Comparison of ENCODE assay signal across 8 cellular contexts in genomic region chr16:56600398-56600999, GRCh38. TPM values are rescaled to one million over a fixed set of nuclear protein-coding genes. Genes with fewer than 3 reads are reported as not detected.
DNase-seq lines count a peak whose midpoint lies in the region; ATAC-seq, FAIRE-seq and TF ChIP-seq lines count a peak whose summit lies in the region.

No MANE protein-coding gene starts in this region.

- peaks cover 2% of the 10 kb centered on the region for H3K27me3 ChIP-seq in adipocyte (replicated peaks; ENCODE audit: control insufficient read depth, insufficient read depth, low read length)
- peaks cover 4% of the 10 kb centered on the region for H3K27me3 ChIP-seq in hepatocyte

- TF ChIP-seq RAD21 in A549 (conservative IDR thresholded peaks at IDR 0.05 in 1 of 2, IDR thresholded peaks at IDR 0.05 in 1 of 2), result peak; percentile 68 to 69

- TF ChIP-seq EP300 in A549 (IDR thresholded peaks at IDR 0.05), result no peak

- peak overlapping the region; percentile 45 for H3K4me2 ChIP-seq in A549
- no peak overlapping the region for H3K4me2 ChIP-seq in hepatocyte

- CTCF ChIA-PET in A549 (lab: Yijun Ruan, JAX), result interaction anchor here (0.6 to 19.7 kb wide), 44 partner anchors 9 to 376 kb away, joined by 3 to 340 read pairs (median 4); partner anchors contain the start of genes MT1A, MT1B, MT1F and MT1X

- H3K9me3 ChIP-seq in A549 (no peaks in the 10 kb centered on the region), adipocyte (ENCODE audit: control insufficient read depth, low read length) (peaks cover 6% of the 10 kb centered on the region), hepatocyte (ENCODE audit: low read depth) (no peaks in the 10 kb centered on the region)

- H3K4me3 ChIP-seq in A549 (no peak overlapping the region), adipocyte (ENCODE audit: low read length) (no peak overlapping the region), hepatocyte (no peak overlapping the region)

- no peaks in the 10 kb centered on the region for H3K9me2 ChIP-seq in hepatocyte (replicated peaks; ENCODE audit: insufficient read depth)

- peak; percentile 69 to 87 for DNase-seq in A549 (ENCODE audit: low read depth in 1 of 2, low spot score in 1 of 2)
- DNase-seq in EH (ENCODE audit: low read depth), result peak; percentile 74
- peak; percentile 2 to 4 for DNase-seq in NCI-H2081 (lab: John Stamatoyannopoulos, UW)
- peak; percentile 83 for DNase-seq in adipocyte (ENCODE audit: low read depth)
- DNase-seq in hepatocyte (ENCODE audit: low spot score), result peak; percentile 39
- DNase-seq in stimulated activated naive CD4-positive, alpha-beta T cell treated with Interleukin-2 at 50 U/mL for 16 hours (lab: John Stamatoyannopoulos, UW), result peak; percentile 18

- H2AFZ ChIP-seq in hepatocyte, result no peak overlapping the region

- H3K36me3 ChIP-seq in adipocyte (ENCODE audit: control insufficient read depth, insufficient read depth, low read length, severe bottlenecking) (no peaks in the 10 kb centered on the region), hepatocyte (replicated peaks; ENCODE audit: insufficient read depth, low read depth) (no peaks in the 10 kb centered on the region)

- FAIRE-seq in A549 (lab: Jason Lieb, UNC), result peak; percentile 54

- no peaks in the 10 kb centered on the region for H3K79me2 ChIP-seq in hepatocyte

- peak overlapping the region; percentile 34 to 61; a peak in 4 of 6 replicates for H3K27ac ChIP-seq in A549
- no peak overlapping the region for H3K27ac ChIP-seq in hepatocyte

- no peak overlapping the region for H3K9ac ChIP-seq in adipocyte (ENCODE audit: low read length)

- TF ChIP-seq CTCF in A549 (IDR thresholded peaks at IDR 0.05), result peak; percentile 74
- TF ChIP-seq CTCF in hepatocyte (IDR thresholded peaks at IDR 0.05; ENCODE audit: poor library complexity), result peak; percentile 51

- H4K20me1 ChIP-seq in hepatocyte (ENCODE audit: insufficient read depth, poor library complexity, severe bottlenecking), result no peaks in the 10 kb centered on the region

- 12% methylated on average over 8 of the region's 8 CpGs for WGBS in A549 (ENCODE audit: missing lambda C conversion rate)
- 46% methylated on average over 8 of the region's 8 CpGs for WGBS in hepatocyte (ENCODE audit: low lambda C conversion rate, missing lambda C conversion rate)

- H3K4me1 ChIP-seq in A549, result peaks cover 12% of the 10 kb centered on the region
- peaks cover under 1% of the 10 kb centered on the region for H3K4me1 ChIP-seq in adipocyte (ENCODE audit: control insufficient read depth, insufficient read depth, low read length)
- no peaks in the 10 kb centered on the region for H3K4me1 ChIP-seq in hepatocyte (ENCODE audit: insufficient read depth)

- peak; percentile 84 to 87 for ATAC-seq in A549
- ATAC-seq in GM18520 (IDR thresholded peaks at IDR 0.05; ENCODE audit: unreplicated experiment), result no peak
- ATAC-seq in HG02798 (IDR thresholded peaks at IDR 0.05; ENCODE audit: poor library complexity, unreplicated experiment), result no peak

- POLR2A ChIA-PET in A549 (lab: Yijun Ruan, JAX), result interaction anchor here (0.6 to 1.0 kb wide), 3 partner anchors 81 to 329 kb away, joined by 3 read pairs; partner anchors contain the start of gene MT1X

- TF ChIP-seq POLR2A in A549 (IDR thresholded peaks at IDR 0.05; ENCODE audit: low read length), result no peak

TF ChIP-seq in A549, 52 proteins besides CTCF, POLR2A, EP300 and RAD21:
- no peak for TF ChIP-seq RNF2 (IDR thresholded peaks at IDR 0.05; ENCODE audit: borderline replicate concordance, low read depth)
- no peak for TF ChIP-seq USF2 (IDR thresholded peaks at IDR 0.05)
- no peak for TF ChIP-seq ZFP36 (IDR thresholded peaks at IDR 0.05; ENCODE audit: borderline replicate concordance, partially characterized antibody)
- no peak for TF ChIP-seq JUN (IDR thresholded peaks at IDR 0.05)
- TF ChIP-seq SMC3 (IDR thresholded peaks at IDR 0.05), result peak; percentile 80
- no peak for TF ChIP-seq HEYL (CRISPR knock-in tag; IDR thresholded peaks at IDR 0.05)

RNA-seq across cellular contexts. Expression of gene MT2A, which starts 7.9 kb away (rescaled TPM):
- polyA plus RNA-seq in A549 (2011; rRNA removed) (39.1 and 69.4 TPM in 2 replicates), A549 (2017; fragmentation: RNase III; extraction: RNeasy Plus Mini Kit Qiagen cat#74134 plus additional on column Dnase treatment) (228 to 316 TPM (median 305 TPM) in 3 replicates), hepatocyte (914 and 1,143 TPM in 2 replicates)
- 156 and 189 TPM in 2 replicates for polyA plus RNA-seq in A549 (2012; cell fraction: cytosol; rRNA removed)
- polyA plus RNA-seq in A549 (2012; cell fraction: nucleus; rRNA removed), result 154 and 179 TPM in 2 replicates
- polyA minus RNA-seq in A549 (2011; rRNA and poly(A)+ RNA removed), result 18.9 and 29.2 TPM in 2 replicates
- 64.9 and 70.3 TPM in 2 replicates for total RNA-seq in hepatocyte

RNA-seq across cellular contexts. Expression of gene MT3, which starts 11.2 kb away (rescaled TPM):
- polyA plus RNA-seq in A549 (2011; rRNA removed), result 0.16 and 0.24 TPM in 2 replicates
- polyA plus RNA-seq in A549 (2012; cell fraction: cytosol; rRNA removed), result 0.11 TPM in 1 of 2 replicates, not detected in the other
- polyA plus RNA-seq in A549 (2012; cell fraction: nucleus; rRNA removed), result not detected in 2 replicates
- polyA plus RNA-seq in A549 (2017; fragmentation: RNase III; extraction: RNeasy Plus Mini Kit Qiagen cat#74134 plus additional on column Dnase treatment), result 0.21 TPM in 1 of 3 replicates, not detected in the others
- not detected in 2 replicates for polyA minus RNA-seq in A549 (2011; rRNA and poly(A)+ RNA removed)
- total RNA-seq in hepatocyte, result not detected in 2 replicates
- not detected in 2 replicates for polyA plus RNA-seq in hepatocyte

RNA-seq across cellular contexts. Expression of gene MT1E, which starts 25.1 kb away (rescaled TPM):
- not detected in 2 replicates for polyA plus RNA-seq in A549 (2011; rRNA removed)
- polyA plus RNA-seq in A549 (2012; cell fraction: cytosol; rRNA removed), result not detected in 2 replicates
- not detected in 2 replicates for polyA plus RNA-seq in A549 (2012; cell fraction: nucleus; rRNA removed)
- polyA plus RNA-seq in A549 (2017; fragmentation: RNase III; extraction: RNeasy Plus Mini Kit Qiagen cat#74134 plus additional on column Dnase treatment), result not detected in 3 replicates
- polyA minus RNA-seq in A549 (2011; rRNA and poly(A)+ RNA removed), result not detected in 2 replicates
- 42.3 and 65.5 TPM in 2 replicates for total RNA-seq in hepatocyte
- polyA plus RNA-seq in hepatocyte, result 105 and 121 TPM in 2 replicates

RNA-seq across cellular contexts. Expression of gene MT1M, which starts 32.0 kb away (rescaled TPM):
- polyA plus RNA-seq in A549 (2011; rRNA removed), result not detected in 2 replicates
- not detected in 2 replicates for polyA plus RNA-seq in A549 (2012; cell fraction: cytosol; rRNA removed)
- polyA plus RNA-seq in A549 (2012; cell fraction: nucleus; rRNA removed), result not detected in 2 replicates
- polyA plus RNA-seq in A549 (2017; fragmentation: RNase III; extraction: RNeasy Plus Mini Kit Qiagen cat#74134 plus additional on column Dnase treatment), result not detected in 3 replicates
- polyA minus RNA-seq in A549 (2011; rRNA and poly(A)+ RNA removed), result not detected in 2 replicates
- total RNA-seq in hepatocyte, result 0.60 TPM in 1 of 2 replicates, not detected in the other
- polyA plus RNA-seq in hepatocyte, result 0.26 TPM in 1 of 2 replicates, not detected in the other

RNA-seq across cellular contexts. Expression of gene MT4, which starts 35.6 kb away (rescaled TPM):
- polyA plus RNA-seq in A549 (2011; rRNA removed) (not detected in 2 replicates), A549 (2017; fragmentation: RNase III; extraction: RNeasy Plus Mini Kit Qiagen cat#74134 plus additional on column Dnase treatment) (not detected in 3 replicates), hepatocyte (not detected in 2 replicates)
- polyA plus RNA-seq in A549 (2012; cell fraction: cytosol; rRNA removed), result not detected in 2 replicates
- not detected in 2 replicates for polyA plus RNA-seq in A549 (2012; cell fraction: nucleus; rRNA removed)
- not detected in 2 replicates for polyA minus RNA-seq in A549 (2011; rRNA and poly(A)+ RNA removed)
- total RNA-seq in hepatocyte, result not detected in 2 replicates

Comparison
In these comparisons a context has a peak if more than half of its experiments do, and no peak if none do; other contexts are left out.
1. ATAC-seq: peak in A549 (2 of 2); none in GM18520 (single experiment) and HG02798 (single experiment).
2. DNase-seq: peak in every context shown above with its lines; median percentile 83 in adipocyte; 78 in A549; 74 in EH; 39 in hepatocyte; 18 in stimulated activated naive CD4-positive, alpha-beta T cell treated with Interleukin-2 at 50 U/mL for 16 hours; 3 in NCI-H2081.
3. RNA of gene MT1E, which starts 25.1 kb away (polyA plus RNA-seq): 105 to 121 TPM in hepatocyte; not detected in A549; every median in the first group is over 100 times any median in the second.